7 cellular contexts compared by ENCODE assay signal in the genomic region with DNA sequence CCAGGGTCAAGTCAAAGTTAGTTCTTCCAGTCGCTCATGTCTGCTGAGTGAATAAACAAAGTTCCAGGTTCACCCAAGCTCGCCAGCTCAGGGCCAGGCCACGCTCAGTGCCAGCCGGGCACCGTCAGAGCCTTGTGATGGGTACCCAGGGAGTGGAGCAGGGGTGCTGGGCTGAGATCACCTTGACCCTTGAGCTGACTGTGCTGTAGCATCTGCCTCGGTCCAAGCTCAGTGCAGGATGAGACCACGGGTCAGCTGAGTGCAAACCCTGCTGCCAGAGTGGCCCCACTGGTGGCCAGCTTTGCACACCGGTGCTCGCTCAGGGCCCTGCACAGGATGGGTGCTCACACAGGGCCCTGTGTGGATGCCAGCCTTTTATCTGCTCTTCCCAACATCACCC. TPM values are rescaled to one million over a fixed set of nuclear protein-coding genes. Genes with fewer than 3 reads are reported as not detected.
"Had no signal": no experiment of that assay in that cellular context is flagged by ENCODE, and none has a peak within 500 bp of the region (broad histone marks: within the 10 kb centered on the region; RNA-seq: fewer than 3 reads in every experiment).

No MANE protein-coding gene starts in this region.

- H3K27ac Mint-ChIP-seq: H9 had no signal

- H2AFZ ChIP-seq: GM23248 had no signal

- DNase-seq: GM23248, GOT3, H9, HCEC 1CT, IMR-90 had no signal

- H3K9me3 Mint-ChIP-seq: H9 had no signal

- H3K27ac ChIP-seq: GM23248 had no signal

- H3K4me3 Mint-ChIP-seq: H9 had no signal

- H3K4me3 ChIP-seq: GM23248, K562 had no signal

- H3K9ac ChIP-seq: GM23248 had no signal

RNA-seq across cellular contexts. Expression of a gene that starts 4.3 kb away (rescaled TPM):
- total RNA-seq: HT-29 had no signal

RNA-seq across cellular contexts. Expression of a gene that starts 16.7 kb away (rescaled TPM):
- total RNA-seq: GM23248, HT-29 had no signal
